In genomic region chr21:14737278-14737677, GRCh38 we compare ENCODE assay signal across 12 cellular contexts.
DNase-seq lines count a peak whose midpoint lies in the region; ATAC-seq and TF ChIP-seq lines count a peak whose summit lies in the region.
"Had no signal": no experiment of that assay in that cellular context is flagged by ENCODE, and none has a peak within 500 bp of the region (broad histone marks: within the 10 kb centered on the region; RNA-seq: fewer than 3 reads in every experiment).

No MANE protein-coding gene starts in this region.

- no peak for TF ChIP-seq CTCF in MCF 10A (IDR thresholded peaks at IDR 0.05; ENCODE audit: unreplicated experiment)
- no peak for TF ChIP-seq CTCF in mammary epithelial cell (conservative IDR thresholded peaks at IDR 0.05 in 1 of 2, IDR thresholded peaks at IDR 0.05 in 1 of 2; ENCODE audit: extremely low read depth in 1 of 2, insufficient read depth in 1 of 2, low read depth in 1 of 2, low read length in 2 of 2)
- no peak for TF ChIP-seq CTCF in hepatocyte (IDR thresholded peaks at IDR 0.05; ENCODE audit: poor library complexity)

- no peak for ATAC-seq in stimulated activated memory B cell treated with anti-CD40 and anti-IgM and Interleukin-4, amounts not matched to agents 10 μg/mL and 1 μg/mL and 100 μg/mL, for 72 hours
- no peak for ATAC-seq in HG02970 (IDR thresholded peaks at IDR 0.05; ENCODE audit: low FRiP score, unreplicated experiment)
- ATAC-seq: sciatic nerve had no signal

- H4K20me1 ChIP-seq in mammary epithelial cell (ENCODE audit: insufficient read depth, low read length) (no peaks in the 10 kb centered on the region), hepatocyte (ENCODE audit: insufficient read depth, poor library complexity, severe bottlenecking) (no peaks in the 10 kb centered on the region)

- no peak overlapping the region for H3K4me2 ChIP-seq in mammary epithelial cell (ENCODE audit: insufficient read depth, low read depth, low read length)
- no peak overlapping the region for H3K4me2 ChIP-seq in hepatocyte

- H3K79me2 ChIP-seq in mammary epithelial cell (ENCODE audit: insufficient read depth, low read length) (no peaks in the 10 kb centered on the region), hepatocyte (no peaks in the 10 kb centered on the region)

- no peaks in the 10 kb centered on the region for H3K9me2 ChIP-seq in hepatocyte (replicated peaks; ENCODE audit: insufficient read depth)

- no peaks in the 10 kb centered on the region for H3K27me3 ChIP-seq in mammary epithelial cell (ENCODE audit: insufficient read depth, low read length)
- no peaks in the 10 kb centered on the region for H3K27me3 ChIP-seq in hepatocyte
- H3K27me3 ChIP-seq: suprapubic skin had no signal

- no peaks in the 10 kb centered on the region for H3K36me3 ChIP-seq in mammary epithelial cell (ENCODE audit: insufficient read depth, low read length)
- H3K36me3 ChIP-seq in hepatocyte (replicated peaks; ENCODE audit: insufficient read depth, low read depth), result no peaks in the 10 kb centered on the region
- H3K36me3 ChIP-seq: suprapubic skin had no signal

- no peak overlapping the region for H3K9ac ChIP-seq in mammary epithelial cell (ENCODE audit: insufficient read depth, low read length)

- POLR2A ChIA-PET in MCF 10A (lab: Yijun Ruan, JAX), result no interaction called here

- no peaks in the 10 kb centered on the region for H3K9me3 Mint-ChIP-seq in MCF 10A (ENCODE audit: unreplicated experiment)
- no peaks in the 10 kb centered on the region for H3K9me3 Mint-ChIP-seq in activated naive CD8-positive, alpha-beta T cell treated with anti-CD3 and anti-CD28 coated beads for 36 hours
- H3K9me3 Mint-ChIP-seq in stimulated activated memory B cell treated with anti-CD40 and anti-IgM and Interleukin-4, amounts not matched to agents 10 μg/mL and 1 μg/mL and 100 μg/mL, for 72 hours, result no peaks in the 10 kb centered on the region
- H3K9me3 Mint-ChIP-seq: CD4-positive, CD25-positive, alpha-beta regulatory T cell had no signal

- H3K4me1 ChIP-seq in mammary epithelial cell (ENCODE audit: insufficient read depth, low read length), result peaks cover 10% of the 10 kb centered on the region
- no peaks in the 10 kb centered on the region for H3K4me1 ChIP-seq in hepatocyte (ENCODE audit: insufficient read depth)
- H3K4me1 ChIP-seq: suprapubic skin had no signal

- dilution Hi-C loops in mammary epithelial cell (cut with HindIII; ENCODE audit: low sequenced_read_pairs), result no loop called here

- no peak overlapping the region for H3K4me3 ChIP-seq in mammary epithelial cell (replicated peaks in 1 of 3; ENCODE audit: insufficient read depth in 1 of 3, low read depth in 2 of 3, low read length in 3 of 3)
- H3K4me3 ChIP-seq in hepatocyte, result no peak overlapping the region
- H3K4me3 ChIP-seq: suprapubic skin had no signal

- H3K27ac ChIP-seq in mammary epithelial cell (ENCODE audit: insufficient read depth, low read depth, low read length) (no peak overlapping the region), hepatocyte (no peak overlapping the region)
- H3K27ac ChIP-seq: suprapubic skin had no signal

- CTCF ChIA-PET in MCF 10A (lab: Yijun Ruan, JAX), result interaction anchor here (0.7 to 2.5 kb wide), 20 partner anchors 8 to 855 kb away, joined by 3 to 9 read pairs (median 3); no protein-coding TSS in a partner anchor
- CTCF ChIA-PET in mammary epithelial cell (lab: Charles Lee; ENCODE audit: low non-redundant PET), result interaction anchor here (0.6 kb wide), 1 partner anchor 233 kb away, joined by 5 read pairs; no protein-coding TSS in a partner anchor

- H3K27me3 Mint-ChIP-seq in MCF 10A (ENCODE audit: insufficient read depth, unreplicated experiment), result no peaks in the 10 kb centered on the region
- H3K27me3 Mint-ChIP-seq in activated naive CD8-positive, alpha-beta T cell treated with anti-CD3 and anti-CD28 coated beads for 36 hours, result peaks cover 6% of the 10 kb centered on the region
- H3K27me3 Mint-ChIP-seq in stimulated activated memory B cell treated with anti-CD40 and anti-IgM and Interleukin-4, amounts not matched to agents 10 μg/mL and 1 μg/mL and 100 μg/mL, for 72 hours, result no peaks in the 10 kb centered on the region
- H3K27me3 Mint-ChIP-seq: CD4-positive, CD25-positive, alpha-beta regulatory T cell had no signal

- intact Hi-C loops in MCF 10A (cut with micrococcal nuclease) (loop anchor here (10.0 kb wide), 1 partner anchor 292 kb away; no protein-coding TSS in a partner anchor), mammary epithelial cell (cut with micrococcal nuclease) (loop anchor here (5.0 to 10.0 kb wide), 2 partner anchors 285 to 482 kb away; no protein-coding TSS in a partner anchor)

- 30% methylated on average over 2 of the region's 2 CpGs for WGBS in mammary epithelial cell (ENCODE audit: low coverage, missing lambda C conversion rate)
- 70% methylated on average over 2 of the region's 2 CpGs for WGBS in hepatocyte (ENCODE audit: low lambda C conversion rate, missing lambda C conversion rate)

- no peaks in the 10 kb centered on the region for H3K36me3 Mint-ChIP-seq in MCF 10A (ENCODE audit: insufficient read depth, unreplicated experiment)
- peaks cover 1% of the 10 kb centered on the region for H3K36me3 Mint-ChIP-seq in activated naive CD8-positive, alpha-beta T cell treated with anti-CD3 and anti-CD28 coated beads for 36 hours
- H3K36me3 Mint-ChIP-seq in stimulated activated memory B cell treated with anti-CD40 and anti-IgM and Interleukin-4, amounts not matched to agents 10 μg/mL and 1 μg/mL and 100 μg/mL, for 72 hours, result no peaks in the 10 kb centered on the region
- H3K36me3 Mint-ChIP-seq: CD4-positive, CD25-positive, alpha-beta regulatory T cell had no signal

- H3K4me3 Mint-ChIP-seq in MCF 10A (ENCODE audit: unreplicated experiment), result no peak overlapping the region
- no peak overlapping the region for H3K4me3 Mint-ChIP-seq in activated naive CD8-positive, alpha-beta T cell treated with anti-CD3 and anti-CD28 coated beads for 36 hours
- no peak overlapping the region for H3K4me3 Mint-ChIP-seq in stimulated activated memory B cell treated with anti-CD40 and anti-IgM and Interleukin-4, amounts not matched to agents 10 μg/mL and 1 μg/mL and 100 μg/mL, for 72 hours
- H3K4me3 Mint-ChIP-seq: CD4-positive, CD25-positive, alpha-beta regulatory T cell had no signal

- no peaks in the 10 kb centered on the region for H3K9me3 ChIP-seq in mammary epithelial cell (replicated peaks; ENCODE audit: insufficient read depth, low read length)
- H3K9me3 ChIP-seq in hepatocyte (ENCODE audit: low read depth), result no peaks in the 10 kb centered on the region
- H3K9me3 ChIP-seq: suprapubic skin had no signal

- H2AFZ ChIP-seq in mammary epithelial cell (ENCODE audit: low read depth, low read length) (no peak overlapping the region), hepatocyte (no peak overlapping the region)

- H3K27ac Mint-ChIP-seq in MCF 10A (ENCODE audit: low read depth, unreplicated experiment), result peak overlapping the region; percentile 42
- H3K27ac Mint-ChIP-seq in activated naive CD8-positive, alpha-beta T cell treated with anti-CD3 and anti-CD28 coated beads for 36 hours, result peak overlapping the region; percentile 96
- H3K27ac Mint-ChIP-seq in stimulated activated memory B cell treated with anti-CD40 and anti-IgM and Interleukin-4, amounts not matched to agents 10 μg/mL and 1 μg/mL and 100 μg/mL, for 72 hours, result peak overlapping the region; percentile 88

- peaks cover 17% of the 10 kb centered on the region for H3K4me1 Mint-ChIP-seq in MCF 10A (ENCODE audit: insufficient read depth, unreplicated experiment)
- H3K4me1 Mint-ChIP-seq in activated naive CD8-positive, alpha-beta T cell treated with anti-CD3 and anti-CD28 coated beads for 36 hours, result peaks cover 42% of the 10 kb centered on the region
- H3K4me1 Mint-ChIP-seq in stimulated activated memory B cell treated with anti-CD40 and anti-IgM and Interleukin-4, amounts not matched to agents 10 μg/mL and 1 μg/mL and 100 μg/mL, for 72 hours, result peaks cover 39% of the 10 kb centered on the region

- no TSS peak for BruUV-seq in MCF 10A (replicated peaks; lab: Mats Ljungman, UMichigan)
- no TSS peak for BruUV-seq in mammary epithelial cell (replicated peaks; lab: Mats Ljungman, UMichigan)

- DNase-seq in MCF 10A (ENCODE audit: unreplicated experiment) (no peak), mammary epithelial cell (no peak), OCI-M1 (lab: John Stamatoyannopoulos, UW) (peak; percentile 61), hepatocyte (ENCODE audit: low spot score) (no peak), epidermal melanocyte (ENCODE audit: insufficient read length, low spot score) (no peak)
- DNase-seq in activated naive CD8-positive, alpha-beta T cell treated with anti-CD3 and anti-CD28 coated beads for 36 hours, result no peak
- DNase-seq: islet precursor cell had no signal

- in situ Hi-C loops in mammary epithelial cell (cut with MboI; ENCODE audit: low sequenced_read_pairs in 2 of 2), result loop anchor here in 1 of 2 donors (25.0 kb wide), 1 partner anchor 300 kb away; no protein-coding TSS in a partner anchor

Comparison
In these comparisons a context has a peak if more than half of its experiments do, and no peak if none do; other contexts are left out.
1. H3K27ac Mint-ChIP-seq: peak in every context shown above with its lines; median percentile 96 in activated naive CD8-positive, alpha-beta T cell treated with anti-CD3 and anti-CD28 coated beads for 36 hours; 88 in stimulated activated memory B cell treated with anti-CD40 and anti-IgM and Interleukin-4, amounts not matched to agents 10 μg/mL and 1 μg/mL and 100 μg/mL, for 72 hours; 42 in MCF 10A.